In the genomic region with DNA sequence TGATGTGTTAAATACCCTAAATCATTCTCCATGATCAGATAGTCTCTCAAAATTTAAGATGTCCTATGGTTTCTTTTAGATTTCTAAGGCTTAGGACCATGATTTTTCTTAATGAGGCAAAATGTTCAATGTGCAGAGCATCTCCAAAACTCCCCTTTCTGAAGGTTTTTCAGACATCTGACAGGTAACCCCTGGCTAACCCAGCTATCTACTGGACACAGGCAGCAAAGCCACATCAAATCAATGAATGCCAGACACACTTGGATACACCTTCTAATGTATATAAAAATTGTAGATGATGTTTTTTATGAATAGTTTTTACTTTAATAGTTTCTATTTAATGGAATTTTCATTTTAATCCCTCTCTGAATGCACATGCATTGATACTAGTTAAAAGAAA, we compare ENCODE assay signal across 27 cellular contexts.
A peak's percentile ranks its signal among the peaks of the same experiment; 100 is the strongest.
DNase-seq lines count a peak whose midpoint lies in the region; ATAC-seq, FAIRE-seq and TF ChIP-seq lines count a peak whose summit lies in the region.
"Had no signal": no experiment of that assay in that cellular context is flagged by ENCODE, and none has a peak within 500 bp of the region (broad histone marks: within the 10 kb centered on the region; RNA-seq: fewer than 3 reads in every experiment).

No MANE protein-coding gene starts in this region.

- ATAC-seq in activated T-cell treated with anti-CD3 and anti-CD28 coated beads, Interleukin-2, amount 50 U/mL, for 72 hours (replicated peaks in 1 of 2) = no peak
- ATAC-seq in K562 = no peak
- ATAC-seq: GM12878 had no signal

- intact Hi-C loops in Calu3 (cut with micrococcal nuclease; ENCODE audit: unreplicated experiment) = no loop called here
- intact Hi-C loops in K562 (cut with micrococcal nuclease) = loop anchor here (10.0 kb wide), 1 partner anchor 349 kb away; no protein-coding TSS in a partner anchor
- intact Hi-C loops in thyroid gland (cut with DNase I) = no loop called here

- H3K79me2 ChIP-seq in K562 (ENCODE audit: control insufficient read depth, insufficient read depth, low read length) = no peaks in the 10 kb centered on the region

- peaks cover 14% of the 10 kb centered on the region; the same call in 2 of the 3 replicates for H3K36me3 ChIP-seq in K562 (ENCODE audit: control insufficient read depth, insufficient read depth, low read length)
- no peaks in the 10 kb centered on the region for H3K36me3 ChIP-seq in thyroid gland
- H3K36me3 ChIP-seq: BE2C, BLaER1 had no signal

- CTCF ChIA-PET in Calu3 (lab: Charles Lee) (no interaction called here), K562 (lab: Yijun Ruan, JAX; ENCODE audit: low intra/inter-chr PET ratio) (no interaction called here)

- no peak for FAIRE-seq in K562 (lab: Jason Lieb, UNC)
- FAIRE-seq: A204.1, D721Med, GM12878, GM12892, GM18507 had no signal

- H3K4me3 Mint-ChIP-seq in activated T-cell treated with anti-CD3 and anti-CD28 coated beads, Interleukin-2, amount 50 U/mL, for 72 hours = no peak overlapping the region
- H3K4me3 Mint-ChIP-seq in activated T-cell treated with anti-CD3 and anti-CD28 coated beads, Interleukin-2, amount 50 U/mL, for 24 hours = no peak overlapping the region
- H3K4me3 Mint-ChIP-seq in Calu3 (ENCODE audit: low read depth, unreplicated experiment) (no peak overlapping the region), glutamatergic neuron (ENCODE audit: unreplicated experiment) (no peak overlapping the region)
- H3K4me3 Mint-ChIP-seq: CD14-positive monocyte; CD4-positive, alpha-beta memory T cell; CD4-positive, CD25-positive, alpha-beta regulatory T cell; CD8-positive, alpha-beta memory T cell had no signal

- peak overlapping the region; percentile 49; the same call in 1 of the 2 replicates for H2AFZ ChIP-seq in K562 (ENCODE audit: low read depth, low read length)

- H3K9me3 Mint-ChIP-seq in activated T-cell treated with anti-CD3 and anti-CD28 coated beads, Interleukin-2, amount 50 U/mL, for 72 hours = peaks cover 0 to 7% of the 10 kb centered on the region in 2 donors
- no peaks in the 10 kb centered on the region for H3K9me3 Mint-ChIP-seq in activated T-cell treated with anti-CD3 and anti-CD28 coated beads, Interleukin-2, amount 50 U/mL, for 24 hours
- peaks cover 2% of the 10 kb centered on the region for H3K9me3 Mint-ChIP-seq in Calu3 (ENCODE audit: low read depth, unreplicated experiment)
- H3K9me3 Mint-ChIP-seq in glutamatergic neuron (ENCODE audit: unreplicated experiment) = peaks cover 12% of the 10 kb centered on the region

- H3K27me3 ChIP-seq in K562 (ENCODE audit: control insufficient read depth in 2 of 2, insufficient read depth in 2 of 2, low read length in 2 of 2) (no peaks in the 10 kb centered on the region), thyroid gland (no peaks in the 10 kb centered on the region)
- H3K27me3 ChIP-seq: BE2C, BLaER1 had no signal

- DNase-seq in activated T-cell treated with anti-CD3 and anti-CD28 coated beads, Interleukin-2, amount 50 U/mL, for 72 hours = no peak
- DNase-seq in activated T-cell treated with anti-CD3 and anti-CD28 coated beads, Interleukin-2, amount 50 U/mL, for 24 hours = no peak
- DNase-seq in Calu3 (no peak), OCI-M1 (lab: John Stamatoyannopoulos, UW) (peak; percentile 19), K562 (ENCODE audit: extremely low read depth in 1 of 4, low spot score in 3 of 4) (peak in 3 of 4 experiments; percentile 36 to 75 (median 45)), glutamatergic neuron (no peak), NCI-H524 treated with DMSO at 0.1 percent for 48 hours (lab: John Stamatoyannopoulos, UW) (no peak), thyroid gland (no peak)
- DNase-seq: 8988T; ACHN; BE2C; C1 segment of cervical spinal cord; CD4-positive, alpha-beta memory T cell; CD4-positive, CD25-positive, alpha-beta regulatory T cell; CD8-positive, alpha-beta memory T cell; COR-L47; DMS79; DND-41; EL; GDM1 had no signal

- no peak for TF ChIP-seq POLR2A in K562 (conservative IDR thresholded peaks at IDR 0.05)
- TF ChIP-seq POLR2A in thyroid gland (IDR thresholded peaks at IDR 0.05) = no peak

- no peak for TF ChIP-seq RAD21 in K562 (CRISPR knock-in tag; conservative IDR thresholded peaks at IDR 0.05 in 1 of 2, IDR thresholded peaks at IDR 0.05 in 1 of 2)

- peak; percentile 72; the same call in 1 of the 2 replicates for TF ChIP-seq EP300 in K562 (IDR thresholded peaks at IDR 0.05; ENCODE audit: low read length)

- H3K27ac ChIP-seq in K562 (ENCODE audit: extremely low read depth, low read depth, low read length) = peak overlapping the region; percentile 63
- H3K27ac ChIP-seq in thyroid gland = no peak overlapping the region
- H3K27ac ChIP-seq: BLaER1 had no signal

- peaks cover 8 to 90% of the 10 kb centered on the region in 2 experiments for H3K4me1 ChIP-seq in K562 (replicated peaks in 1 of 2; ENCODE audit: control insufficient read depth in 2 of 2, insufficient read depth in 2 of 2, low read length in 2 of 2)
- H3K4me1 ChIP-seq in thyroid gland = no peaks in the 10 kb centered on the region
- H3K4me1 ChIP-seq: BE2C, BLaER1 had no signal

- H3K9ac ChIP-seq in K562 (ENCODE audit: insufficient read depth in 1 of 2, low read depth in 2 of 2, low read length in 2 of 2) = peak overlapping the region in 1 of 2 experiments; percentile 20; a peak in 2 of 4 replicates
- H3K9ac ChIP-seq: BLaER1 had no signal

- BruUV-seq in Calu3 (replicated peaks; lab: Mats Ljungman, UMichigan) (no TSS peak), K562 (replicated peaks; lab: Mats Ljungman, UMichigan) (no TSS peak)

- H3K36me3 Mint-ChIP-seq in activated T-cell treated with anti-CD3 and anti-CD28 coated beads, Interleukin-2, amount 50 U/mL, for 72 hours (ENCODE audit: insufficient read depth in 2 of 2) = peaks cover 0 to 2% of the 10 kb centered on the region in 2 donors
- H3K36me3 Mint-ChIP-seq in activated T-cell treated with anti-CD3 and anti-CD28 coated beads, Interleukin-2, amount 50 U/mL, for 24 hours (ENCODE audit: low read depth) = no peaks in the 10 kb centered on the region
- peaks cover 5% of the 10 kb centered on the region for H3K36me3 Mint-ChIP-seq in Calu3 (ENCODE audit: insufficient read depth, unreplicated experiment)
- H3K36me3 Mint-ChIP-seq in glutamatergic neuron (ENCODE audit: unreplicated experiment) = peaks cover 5% of the 10 kb centered on the region
- H3K36me3 Mint-ChIP-seq: CD4-positive, alpha-beta memory T cell had no signal

- no peak overlapping the region for H3K4me3 ChIP-seq in K562
- no peak overlapping the region for H3K4me3 ChIP-seq in thyroid gland (replicated peaks in 1 of 3)
- H3K4me3 ChIP-seq: BLaER1, GM12878 had no signal

- in situ Hi-C loops in K562 (cut with MboI) = no loop called here

- H3K4me1 Mint-ChIP-seq in activated T-cell treated with anti-CD3 and anti-CD28 coated beads, Interleukin-2, amount 50 U/mL, for 72 hours (ENCODE audit: low read depth) = peaks cover 32% of the 10 kb centered on the region
- H3K4me1 Mint-ChIP-seq in activated T-cell treated with anti-CD3 and anti-CD28 coated beads, Interleukin-2, amount 50 U/mL, for 24 hours (ENCODE audit: low read depth) = peaks cover 33% of the 10 kb centered on the region
- H3K4me1 Mint-ChIP-seq in Calu3 (ENCODE audit: low read depth, unreplicated experiment) (peaks cover 9% of the 10 kb centered on the region), glutamatergic neuron (ENCODE audit: low read depth, unreplicated experiment) (peaks cover 43% of the 10 kb centered on the region)

- TF ChIP-seq CTCF in Calu3 (IDR thresholded peaks at IDR 0.05; ENCODE audit: unreplicated experiment) = no peak
- TF ChIP-seq CTCF in K562 (IDR thresholded peaks at IDR 0.05 in 2 of 3, conservative IDR thresholded peaks at IDR 0.05 in 1 of 3; ENCODE audit: insufficient read depth in 2 of 3, low read depth in 1 of 3, low read length in 3 of 3) = no peak
- TF ChIP-seq CTCF in glutamatergic neuron (IDR thresholded peaks at IDR 0.05; ENCODE audit: partially characterized antibody, unreplicated experiment) = no peak
- no peak for TF ChIP-seq CTCF in thyroid gland (IDR thresholded peaks at IDR 0.05)

- POLR2A ChIA-PET in K562 (lab: Yijun Ruan, JAX) = no interaction called here

- no peak overlapping the region for H3K4me2 ChIP-seq in K562 (ENCODE audit: insufficient read depth, low read length)
- H3K4me2 ChIP-seq: BLaER1 had no signal

- H3K9me3 ChIP-seq in K562 (replicated peaks; ENCODE audit: control insufficient read depth, insufficient read depth, low read depth, low read length) (peaks cover 17% of the 10 kb centered on the region), thyroid gland (no peaks in the 10 kb centered on the region)
- H3K9me3 ChIP-seq: BE2C, BLaER1 had no signal

- no peaks in the 10 kb centered on the region for H3K9me1 ChIP-seq in K562 (ENCODE audit: control insufficient read depth, insufficient read depth, low read length)

- peak overlapping the region; percentile 47 for H3K27ac Mint-ChIP-seq in activated T-cell treated with anti-CD3 and anti-CD28 coated beads, Interleukin-2, amount 50 U/mL, for 72 hours
- H3K27ac Mint-ChIP-seq in activated T-cell treated with anti-CD3 and anti-CD28 coated beads, Interleukin-2, amount 50 U/mL, for 24 hours = no peak overlapping the region
- H3K27ac Mint-ChIP-seq in Calu3 (ENCODE audit: unreplicated experiment) (peak overlapping the region; percentile 54), glutamatergic neuron (ENCODE audit: unreplicated experiment) (no peak overlapping the region)
- H3K27ac Mint-ChIP-seq: CD4-positive, alpha-beta memory T cell; CD4-positive, CD25-positive, alpha-beta regulatory T cell; CD8-positive, alpha-beta memory T cell had no signal

- H3K27me3 Mint-ChIP-seq in activated T-cell treated with anti-CD3 and anti-CD28 coated beads, Interleukin-2, amount 50 U/mL, for 72 hours (ENCODE audit: low read depth) = no peaks in the 10 kb centered on the region
- no peaks in the 10 kb centered on the region for H3K27me3 Mint-ChIP-seq in activated T-cell treated with anti-CD3 and anti-CD28 coated beads, Interleukin-2, amount 50 U/mL, for 24 hours
- H3K27me3 Mint-ChIP-seq in Calu3 (ENCODE audit: unreplicated experiment) (no peaks in the 10 kb centered on the region), glutamatergic neuron (ENCODE audit: unreplicated experiment) (peaks cover 1% of the 10 kb centered on the region)
- H3K27me3 Mint-ChIP-seq: CD4-positive, alpha-beta memory T cell; CD4-positive, CD25-positive, alpha-beta regulatory T cell; CD8-positive, alpha-beta memory T cell had no signal

- H4K20me1 ChIP-seq in K562 (replicated peaks; ENCODE audit: control insufficient read depth, insufficient read depth, low read length) = no peaks in the 10 kb centered on the region
- H4K20me1 ChIP-seq: BLaER1 had no signal

TF ChIP-seq in K562, 482 proteins besides CTCF, POLR2A, EP300 and RAD21 (continues in another document):
- TF ChIP-seq SMARCA4 (IDR thresholded peaks at IDR 0.05) (peak; percentile 26; the same call in 1 of the 2 replicates), ZNF75A (CRISPR knock-in tag; IDR thresholded peaks at IDR 0.05) (no peak), TEAD4 (IDR thresholded peaks at IDR 0.05; ENCODE audit: low read length) (peak; percentile 76), TEAD4 (CRISPR knock-in tag; IDR thresholded peaks at IDR 0.05; ENCODE audit: borderline replicate concordance) (no peak), TAL1 (IDR thresholded peaks at IDR 0.05) (peak; percentile 79)

Comparison
In these comparisons a context has a peak if more than half of its experiments do, and no peak if none do; other contexts are left out.
1. H3K27ac Mint-ChIP-seq: peak in activated T-cell treated with anti-CD3 and anti-CD28 coated beads, Interleukin-2, amount 50 U/mL, for 72 hours (single experiment) and Calu3 (single experiment); none in activated T-cell treated with anti-CD3 and anti-CD28 coated beads, Interleukin-2, amount 50 U/mL, for 24 hours (single experiment) and glutamatergic neuron (single experiment).
2. DNase-seq: peak in OCI-M1 (single experiment) and K562 (3 of 4); none in activated T-cell treated with anti-CD3 and anti-CD28 coated beads, Interleukin-2, amount 50 U/mL, for 72 hours (0 of 2), activated T-cell treated with anti-CD3 and anti-CD28 coated beads, Interleukin-2, amount 50 U/mL, for 24 hours (single experiment), Calu3 (single experiment), glutamatergic neuron (single experiment), NCI-H524 treated with DMSO at 0.1 percent for 48 hours (single experiment) and thyroid gland (0 of 2).